12 cellular contexts compared by ENCODE assay signal in genomic region chr12:114611145-114612018, GRCh38.
"Had no signal": no experiment of that assay in that cellular context is flagged by ENCODE, and none has a peak within 500 bp of the region (broad histone marks: within the 10 kb centered on the region; RNA-seq: fewer than 3 reads in every experiment).

No MANE protein-coding gene starts in this region.

- DNase-seq: activated CD4-positive, alpha-beta memory T cell treated with anti-CD3 and anti-CD28 coated beads for 36 hours; activated gamma-delta T cell treated with Interleukin-2 at 50 U/mL for 16 hours; activated naive CD8-positive, alpha-beta T cell treated with anti-CD3 and anti-CD28 coated beads for 36 hours; activated T-cell treated with anti-CD3 and anti-CD28 coated beads, Interleukin-2, amount 50 U/mL, for 48 hours; brain microvascular endothelial cell; cerebellar nuclear complex; dorsolateral prefrontal cortex; left cardiac atrium; uterus had no signal

- H3K27ac ChIP-seq: brain microvascular endothelial cell, dorsolateral prefrontal cortex, parathyroid adenoma, skin epidermis, uterus had no signal

- H2AFZ ChIP-seq: parathyroid adenoma had no signal

- H3K27ac Mint-ChIP-seq: activated CD4-positive, alpha-beta memory T cell treated with anti-CD3 and anti-CD28 coated beads for 36 hours; activated naive CD8-positive, alpha-beta T cell treated with anti-CD3 and anti-CD28 coated beads for 36 hours; memory B cell had no signal

- H3K27me3 ChIP-seq: brain microvascular endothelial cell had no signal

- H3K36me3 Mint-ChIP-seq: activated CD4-positive, alpha-beta memory T cell treated with anti-CD3 and anti-CD28 coated beads for 36 hours; activated naive CD8-positive, alpha-beta T cell treated with anti-CD3 and anti-CD28 coated beads for 36 hours; memory B cell had no signal

- H3K9me3 ChIP-seq: uterus had no signal

- H3K36me3 ChIP-seq: brain microvascular endothelial cell, uterus had no signal

- H3K4me1 ChIP-seq: parathyroid adenoma, uterus had no signal

- H3K4me3 Mint-ChIP-seq: activated CD4-positive, alpha-beta memory T cell treated with anti-CD3 and anti-CD28 coated beads for 36 hours; activated naive CD8-positive, alpha-beta T cell treated with anti-CD3 and anti-CD28 coated beads for 36 hours; memory B cell had no signal

- H3K4me3 ChIP-seq: dorsolateral prefrontal cortex, skin epidermis, uterus had no signal

- H3K9ac ChIP-seq: parathyroid adenoma had no signal

- H3K79me2 ChIP-seq: parathyroid adenoma had no signal

- H3K4me1 Mint-ChIP-seq: activated naive CD8-positive, alpha-beta T cell treated with anti-CD3 and anti-CD28 coated beads for 36 hours; memory B cell had no signal
